8 cellular contexts compared by ENCODE assay signal in genomic region chr12:7107181-7108041, GRCh38. TPM values are rescaled to one million over a fixed set of nuclear protein-coding genes. Genes with fewer than 3 reads are reported as not detected.
DNase-seq lines count a peak whose midpoint lies in the region; ATAC-seq, FAIRE-seq and TF ChIP-seq lines count a peak whose summit lies in the region.

No MANE protein-coding gene starts in this region.

- no peak overlapping the region for H3K4ac ChIP-seq in H1 (replicated peaks; ENCODE audit: insufficient read length, low read depth, low read length)

- no peak for FAIRE-seq in H1 (lab: Jason Lieb, UNC)

- TF ChIP-seq RAD21 in H1 (IDR thresholded peaks at IDR 0.05 in 1 of 2, conservative IDR thresholded peaks at IDR 0.05 in 1 of 2; ENCODE audit: low read depth in 2 of 2, low read length in 2 of 2) = no peak

- H3K9ac ChIP-seq in ES-I3 (ENCODE audit: low read depth, low read length) = peak overlapping the region; percentile 85
- peak overlapping the region; percentile 99 for H3K9ac ChIP-seq in OCI-LY3 (ENCODE audit: low read length)
- peak overlapping the region in 2 of 4 experiments; percentile 69 to 70; a peak in 2 of 7 replicates for H3K9ac ChIP-seq in H1 (replicated peaks in 1 of 4; ENCODE audit: extremely low read depth in 1 of 4, low read depth in 3 of 4, low read length in 3 of 4)

- no peak for TF ChIP-seq EP300 in H1 (IDR thresholded peaks at IDR 0.05; ENCODE audit: borderline replicate concordance in 1 of 2, low read depth in 2 of 2, low read length in 2 of 2)

- H3K27me3 Mint-ChIP-seq in natural killer cell (ENCODE audit: low read depth in 2 of 2) = no peaks in the 10 kb centered on the region

- DNase-seq in H1 (ENCODE audit: low read depth in 1 of 2, low spot score in 2 of 2) = no peak
- DNase-seq in natural killer cell = no peak
- no peak for DNase-seq in NAMALWA (ENCODE audit: low spot score)

- H3K36me3 ChIP-seq in ES-I3 (ENCODE audit: insufficient read depth, low read length) (no peaks in the 10 kb centered on the region), OCI-LY3 (replicated peaks; ENCODE audit: low read depth, low read length) (peaks cover 15% of the 10 kb centered on the region), H1 (ENCODE audit: control insufficient read depth in 2 of 4, insufficient read depth in 4 of 4, low read length in 3 of 4) (no peaks in the 10 kb centered on the region; a peak in 1 of 8 replicates)

- H4K5ac ChIP-seq in H1 (ENCODE audit: insufficient read length, low read depth, low read length) = peak overlapping the region; percentile 15

- no peaks in the 10 kb centered on the region for H3K9me3 ChIP-seq in ES-I3 (ENCODE audit: control insufficient read depth, insufficient read depth, low read length)
- H3K9me3 ChIP-seq in OCI-LY3 (ENCODE audit: insufficient read depth, low read length) = peaks cover 7% of the 10 kb centered on the region; the same call in 1 of the 2 replicates
- peaks cover 0 to 3% of the 10 kb centered on the region in 2 experiments; a peak in 2 of 4 replicates for H3K9me3 ChIP-seq in H1 (ENCODE audit: insufficient read depth in 2 of 2, low read depth in 1 of 2, low read length in 1 of 2)

- H2BK5ac ChIP-seq in H1 (ENCODE audit: low read depth, low read length) = peak overlapping the region; percentile 53; the same call in 1 of the 2 replicates

- H3K79me2 ChIP-seq in OCI-LY3 (ENCODE audit: low read length) (peaks cover 7% of the 10 kb centered on the region; the same call in 1 of the 2 replicates), H1 (ENCODE audit: control insufficient read depth in 1 of 2, insufficient read depth in 2 of 2, low read length in 2 of 2) (no peaks in the 10 kb centered on the region)

- H3K4me1 Mint-ChIP-seq in natural killer cell = peaks cover 52 to 56% of the 10 kb centered on the region in 2 donors

- H4K91ac ChIP-seq in H1 (replicated peaks; ENCODE audit: insufficient read length, low read length) = peak overlapping the region; percentile 70

- no peak overlapping the region for H2BK12ac ChIP-seq in H1 (ENCODE audit: low read depth, low read length)

- H3K9me3 Mint-ChIP-seq in natural killer cell = peaks cover 2 to 5% of the 10 kb centered on the region in 2 donors

- TF ChIP-seq CTCF in OCI-LY3 (IDR thresholded peaks at IDR 0.05; ENCODE audit: low read depth, low read length) = no peak
- TF ChIP-seq CTCF in H1 (IDR thresholded peaks at IDR 0.05; ENCODE audit: control extremely low read depth in 1 of 3, insufficient read depth in 1 of 3, low read depth in 1 of 3, low read length in 3 of 3) = no peak
- TF ChIP-seq CTCF in natural killer cell (IDR thresholded peaks at IDR 0.05) = no peak

- H2AK5ac ChIP-seq in H1 (ENCODE audit: low read depth, low read length) = no peak overlapping the region

- no peak overlapping the region for H2BK15ac ChIP-seq in H1 (ENCODE audit: low read length)

- H3K27ac ChIP-seq in OCI-LY3 (ENCODE audit: low read length) (peak overlapping the region; percentile 77; the same call in 1 of the 2 replicates), H1 (ENCODE audit: low read depth, low read length) (peak overlapping the region; percentile 13; the same call in 1 of the 2 replicates)

- H2AFZ ChIP-seq in OCI-LY3 (ENCODE audit: low read depth, low read length) = 0 out of 2 replicates have a peak overlapping the region, but pooled peaks have one; percentile 61
- H2AFZ ChIP-seq in H1 (ENCODE audit: low read length) = no peak overlapping the region

- H3K79me1 ChIP-seq in H1 (ENCODE audit: low read depth, low read length) = 0 out of 2 replicates have a peak, but pooled peaks cover 2% of the 10 kb centered on the region

- H4K8ac ChIP-seq in H1 (ENCODE audit: extremely low read depth, insufficient read depth, low read length) = no peak overlapping the region

- no peak overlapping the region for H3K56ac ChIP-seq in H1 (replicated peaks; ENCODE audit: insufficient read length, low read depth, low read length)

- H2BK120ac ChIP-seq in H1 (replicated peaks; ENCODE audit: low read depth, low read length) = no peak overlapping the region

- CTCF ChIA-PET in H1 (lab: Charles Lee; ENCODE audit: partially characterized antibody) = interaction anchor here (0.6 to 4.2 kb wide), 31 partner anchors 8 to 535 kb away, joined by 3 to 51 read pairs (median 4); partner anchors contain the start of genes C12orf57, C1R, C1S and LPCAT3

- ATAC-seq in natural killer cell (no peak), GM21529 (IDR thresholded peaks at IDR 0.05; ENCODE audit: unreplicated experiment) (no peak), HG02763 (IDR thresholded peaks at IDR 0.05; ENCODE audit: unreplicated experiment) (no peak), GM18498 (IDR thresholded peaks at IDR 0.05; ENCODE audit: unreplicated experiment) (no peak)

- H3K27me3 ChIP-seq in OCI-LY3 (ENCODE audit: low read depth, low read length) = no peaks in the 10 kb centered on the region
- H3K27me3 ChIP-seq in H1 (replicated peaks in 1 of 4; ENCODE audit: control insufficient read depth in 3 of 4, extremely low read depth in 1 of 4, insufficient read depth in 3 of 4, low read length in 3 of 4) = no peaks in the 10 kb centered on the region

- peaks cover 4% of the 10 kb centered on the region for H3K23me2 ChIP-seq in H1 (ENCODE audit: low read depth, low read length)

- H3K4me3 Mint-ChIP-seq in natural killer cell = peak overlapping the region; percentile 92

- no peak overlapping the region for H2BK20ac ChIP-seq in H1 (ENCODE audit: low read length)

- no peak for TF ChIP-seq POLR2A in H1 (IDR thresholded peaks at IDR 0.05; ENCODE audit: control extremely low read depth in 1 of 2, low read depth in 2 of 2, low read length in 2 of 2)

- peaks cover 13% of the 10 kb centered on the region for H3K36me3 Mint-ChIP-seq in natural killer cell

- H3K14ac ChIP-seq in H1 (ENCODE audit: insufficient read length) = no peak overlapping the region

- no peaks in the 10 kb centered on the region for H3K4me1 ChIP-seq in ES-I3 (ENCODE audit: insufficient read depth, low read length)
- H3K4me1 ChIP-seq in OCI-LY3 (ENCODE audit: low read length) = no peaks in the 10 kb centered on the region
- 0 out of 7 replicates have a peak, but pooled peaks cover 0 to 2% (median 0%) of the 10 kb centered on the region in 4 experiments for H3K4me1 ChIP-seq in H1 (replicated peaks in 1 of 4; ENCODE audit: control insufficient read depth in 3 of 4, insufficient read depth in 4 of 4, low read length in 3 of 4)

- intact Hi-C loops in natural killer cell (cut with micrococcal nuclease) = loop anchor here (5.0 kb wide), 1 partner anchor 90 kb away; the partner anchor contains the start of gene LPCAT3

- H3K4me3 ChIP-seq in OCI-LY3 (ENCODE audit: low read length) (peak overlapping the region; percentile 96), H1 (ENCODE audit: extremely low read depth in 1 of 4, insufficient read depth in 2 of 4, low read depth in 3 of 4, low read length in 4 of 4) (peak overlapping the region; percentile 63 to 80 (median 75))

- WGBS in H1 (ENCODE audit: extremely low coverage in 1 of 2, insufficient coverage in 1 of 2, insufficient read length in 1 of 2, insufficient replicate concordance in 2 of 2, low coverage in 1 of 2, low lambda C conversion rate in 2 of 2, missing lambda C conversion rate in 1 of 2), 2 experiments = 76% methylated on average over 9 of the region's 9 CpGs; no CpG with 5 or more reads in 1 of the 2 experiments

- no peaks in the 10 kb centered on the region for H4K20me1 ChIP-seq in OCI-LY3 (ENCODE audit: insufficient read depth, low read length)
- peaks cover 0 to 1% of the 10 kb centered on the region in 2 experiments for H4K20me1 ChIP-seq in H1 (replicated peaks in 1 of 2; ENCODE audit: control insufficient read depth in 1 of 2, insufficient read depth in 2 of 2, low read length in 2 of 2)

- H3K27ac Mint-ChIP-seq in natural killer cell = peak overlapping the region; percentile 84 to 96

- H3K18ac ChIP-seq in H1 (ENCODE audit: extremely low read depth, low read length) = no peak overlapping the region; the same call in 1 of the 2 replicates

- POLR2A ChIA-PET in H1 (lab: Charles Lee; ENCODE audit: partially characterized antibody) = interaction anchor here (0.7 to 4.9 kb wide), 19 partner anchors 8 to 241 kb away, joined by 3 to 42 read pairs (median 9); partner anchors contain the start of genes C12orf57, C1R, C1S and CLSTN3

- H3K23ac ChIP-seq in H1 (ENCODE audit: insufficient read length) = no peak overlapping the region

- H3K4me2 ChIP-seq in OCI-LY3 (ENCODE audit: low read length) (peak overlapping the region; percentile 69), H1 (ENCODE audit: insufficient read depth in 1 of 2, low read depth in 2 of 2, low read length in 2 of 2) (peak overlapping the region; percentile 78 to 84)

RNA-seq across cellular contexts. Expression of gene C1RL, which starts 1.6 kb away (rescaled TPM):
- total RNA-seq in H1 (2021; fragmentation: NEBNext Ultra II Directional; extraction: Animal tissue kit (Norgen Biotek cat#: 25700)) = 11.4 and 14.7 TPM in 2 replicates
- 15.5 and 16.7 TPM in 2 replicates for polyA plus RNA-seq in H1 (2011; rRNA removed)
- polyA plus RNA-seq in H1 (2011; cell fraction: cytosol; rRNA removed) = 14.0 TPM
- polyA plus RNA-seq in H1 (2011; cell fraction: nucleus; rRNA removed) = 18.4 TPM
- 8.1 to 14.1 TPM (median 12.9 TPM) in 4 replicates for polyA plus RNA-seq in H1 (2012, experiment 1 of 2)
- 8.0 TPM for polyA plus RNA-seq in H1 (2012, experiment 2 of 2)
- 11.8 TPM for polyA plus RNA-seq in H1 (2013, experiment 1 of 2)
- polyA plus RNA-seq in H1 (2013, experiment 2 of 2) = 16.2 TPM
- 17.1 and 17.6 TPM in 2 replicates for polyA minus RNA-seq in H1 (2011; rRNA and poly(A)+ RNA removed)
- 13.9 TPM for polyA minus RNA-seq in H1 (2011; cell fraction: cytosol; rRNA and poly(A)+ RNA removed)
- polyA minus RNA-seq in H1 (2011; cell fraction: nucleus; rRNA and poly(A)+ RNA removed) = 15.1 TPM
- total RNA-seq in natural killer cell = 10 to 100 TPM; 29.1 to 35.5 (median 31.0) TPM

RNA-seq across cellular contexts. Expression of gene C1R, which starts 15.2 kb away (rescaled TPM):
- total RNA-seq in H1 (2021; fragmentation: NEBNext Ultra II Directional; extraction: Animal tissue kit (Norgen Biotek cat#: 25700)) = 6.9 and 7.7 TPM in 2 replicates
- polyA plus RNA-seq in H1 (2011; rRNA removed) = 16.3 and 19.3 TPM in 2 replicates
- polyA plus RNA-seq in H1 (2011; cell fraction: cytosol; rRNA removed) = 18.6 TPM
- polyA plus RNA-seq in H1 (2011; cell fraction: nucleus; rRNA removed) = 26.5 TPM
- 7.2 to 11.4 TPM (median 9.5 TPM) in 4 replicates for polyA plus RNA-seq in H1 (2012, experiment 1 of 2)
- polyA plus RNA-seq in H1 (2012, experiment 2 of 2) = 7.6 TPM
- 9.3 TPM for polyA plus RNA-seq in H1 (2013, experiment 1 of 2)
- polyA plus RNA-seq in H1 (2013, experiment 2 of 2) = 7.6 TPM
- 12.8 and 12.9 TPM in 2 replicates for polyA minus RNA-seq in H1 (2011; rRNA and poly(A)+ RNA removed)
- 3.0 TPM for polyA minus RNA-seq in H1 (2011; cell fraction: cytosol; rRNA and poly(A)+ RNA removed)
- 5.2 TPM for polyA minus RNA-seq in H1 (2011; cell fraction: nucleus; rRNA and poly(A)+ RNA removed)
- total RNA-seq in natural killer cell = 1 to 10 TPM; 6.4 to 7.8 (median 6.6) TPM

RNA-seq across cellular contexts. Expression of gene RBP5, which starts 21.3 kb away (rescaled TPM):
- 0.67 and 1.9 TPM in 2 replicates for total RNA-seq in H1 (2021; fragmentation: NEBNext Ultra II Directional; extraction: Animal tissue kit (Norgen Biotek cat#: 25700))
- polyA plus RNA-seq in H1 (2011; rRNA removed) = 1.1 and 1.2 TPM in 2 replicates
- polyA plus RNA-seq in H1 (2011; cell fraction: cytosol; rRNA removed) = 2.9 TPM
- polyA plus RNA-seq in H1 (2011; cell fraction: nucleus; rRNA removed) = 6.5 TPM
- 1.5 to 3.5 TPM (median 2.8 TPM) in 4 replicates for polyA plus RNA-seq in H1 (2012, experiment 1 of 2)
- 0.70 TPM for polyA plus RNA-seq in H1 (2012, experiment 2 of 2)
- 1.1 TPM for polyA plus RNA-seq in H1 (2013, experiment 1 of 2)
- 0.90 TPM for polyA plus RNA-seq in H1 (2013, experiment 2 of 2)
- 1.4 and 3.5 TPM in 2 replicates for polyA minus RNA-seq in H1 (2011; rRNA and poly(A)+ RNA removed)
- not detected for polyA minus RNA-seq in H1 (2011; cell fraction: cytosol; rRNA and poly(A)+ RNA removed)
- polyA minus RNA-seq in H1 (2011; cell fraction: nucleus; rRNA and poly(A)+ RNA removed) = 3.3 TPM
- not detected for total RNA-seq in natural killer cell

RNA-seq across cellular contexts. Expression of gene CLSTN3, which starts 22.8 kb away (rescaled TPM):
- total RNA-seq in H1 (2021; fragmentation: NEBNext Ultra II Directional; extraction: Animal tissue kit (Norgen Biotek cat#: 25700)) = 19.9 and 20.4 TPM in 2 replicates
- 26.3 and 43.9 TPM in 2 replicates for polyA plus RNA-seq in H1 (2011; rRNA removed)
- polyA plus RNA-seq in H1 (2011; cell fraction: cytosol; rRNA removed) = 29.3 TPM
- 56.8 TPM for polyA plus RNA-seq in H1 (2011; cell fraction: nucleus; rRNA removed)
- 13.4 to 23.8 TPM (median 20.6 TPM) in 4 replicates for polyA plus RNA-seq in H1 (2012, experiment 1 of 2)
- 16.7 TPM for polyA plus RNA-seq in H1 (2012, experiment 2 of 2)
- polyA plus RNA-seq in H1 (2013, experiment 1 of 2) = 41.1 TPM
- polyA plus RNA-seq in H1 (2013, experiment 2 of 2) = 32.6 TPM
- 41.2 and 41.6 TPM in 2 replicates for polyA minus RNA-seq in H1 (2011; rRNA and poly(A)+ RNA removed)
- polyA minus RNA-seq in H1 (2011; cell fraction: cytosol; rRNA and poly(A)+ RNA removed) = 27.0 TPM
- polyA minus RNA-seq in H1 (2011; cell fraction: nucleus; rRNA and poly(A)+ RNA removed) = 31.5 TPM
- 10 to 100 TPM; 59.7 to 95.5 (median 61.0) TPM for total RNA-seq in natural killer cell

RNA-seq across cellular contexts. Expression of gene C1S, which starts 46.9 kb away (rescaled TPM):
- total RNA-seq in H1 (2021; fragmentation: NEBNext Ultra II Directional; extraction: Animal tissue kit (Norgen Biotek cat#: 25700)) = 5.0 and 7.3 TPM in 2 replicates
- 3.5 and 4.4 TPM in 2 replicates for polyA plus RNA-seq in H1 (2011; rRNA removed)
- polyA plus RNA-seq in H1 (2011; cell fraction: cytosol; rRNA removed) = 5.3 TPM
- 8.3 TPM for polyA plus RNA-seq in H1 (2011; cell fraction: nucleus; rRNA removed)
- polyA plus RNA-seq in H1 (2012, experiment 1 of 2) = 6.8 to 8.0 TPM (median 7.2 TPM) in 4 replicates
- polyA plus RNA-seq in H1 (2012, experiment 2 of 2) = 1.6 TPM
- 7.8 TPM for polyA plus RNA-seq in H1 (2013, experiment 1 of 2)
- polyA plus RNA-seq in H1 (2013, experiment 2 of 2) = 8.1 TPM
- 5.7 and 6.4 TPM in 2 replicates for polyA minus RNA-seq in H1 (2011; rRNA and poly(A)+ RNA removed)
- 1.1 TPM for polyA minus RNA-seq in H1 (2011; cell fraction: cytosol; rRNA and poly(A)+ RNA removed)
- polyA minus RNA-seq in H1 (2011; cell fraction: nucleus; rRNA and poly(A)+ RNA removed) = 7.2 TPM
- 1 to 10 TPM; 1.6 to 1.9 (median 1.9) TPM for total RNA-seq in natural killer cell
